In the genomic region with DNA sequence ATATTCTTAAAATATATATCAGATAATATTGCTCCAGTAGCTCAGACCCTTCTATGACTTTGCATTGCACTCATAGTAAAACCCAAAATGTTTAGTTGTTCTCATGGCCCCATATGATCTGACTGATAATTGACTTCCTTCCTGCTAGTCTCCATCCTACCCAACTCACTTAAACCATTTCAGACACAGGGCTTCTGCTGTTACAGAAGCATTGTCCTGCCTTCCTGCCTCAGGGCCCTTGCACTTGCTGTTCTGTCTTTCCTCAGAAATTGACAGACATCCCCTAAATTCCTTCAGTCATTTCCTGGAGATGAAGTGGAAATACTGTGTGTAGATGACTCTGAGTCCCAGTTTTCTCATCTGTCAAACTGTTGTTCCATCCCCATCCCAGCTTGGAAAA, we compare ENCODE assay signal across 17 cellular contexts.
DNase-seq lines count a peak whose midpoint lies in the region; ATAC-seq lines count a peak whose summit lies in the region.
"Had no signal": no experiment of that assay in that cellular context is flagged by ENCODE, and none has a peak within 500 bp of the region (broad histone marks: within the 10 kb centered on the region; RNA-seq: fewer than 3 reads in every experiment).

No MANE protein-coding gene starts in this region.

- H3K27ac Mint-ChIP-seq in activated naive CD8-positive, alpha-beta T cell, result peak overlapping the region; percentile 3
- no peak overlapping the region for H3K27ac Mint-ChIP-seq in activated naive CD8-positive, alpha-beta T cell treated with anti-CD3 and anti-CD28 coated beads, Interleukin-2, amount 50 U/mL, for 24 hours
- H3K27ac Mint-ChIP-seq in T-helper 2 cell treated with Interferon-gamma antibody and Interleukin-4, amounts not matched to agents 5 μg/mL and 100 μg/mL, for 36 hours, result peak overlapping the region; percentile 56
- H3K27ac Mint-ChIP-seq in central memory CD8-positive, alpha-beta T cell (ENCODE audit: low read depth), result peak overlapping the region; percentile 74

- no peaks in the 10 kb centered on the region for H3K9me3 Mint-ChIP-seq in activated naive CD8-positive, alpha-beta T cell (ENCODE audit: low read depth)
- no peaks in the 10 kb centered on the region for H3K9me3 Mint-ChIP-seq in activated naive CD8-positive, alpha-beta T cell treated with anti-CD3 and anti-CD28 coated beads, Interleukin-2, amount 50 U/mL, for 24 hours
- no peaks in the 10 kb centered on the region for H3K9me3 Mint-ChIP-seq in T-helper 2 cell treated with Interferon-gamma antibody and Interleukin-4, amounts not matched to agents 5 μg/mL and 100 μg/mL, for 36 hours
- H3K9me3 Mint-ChIP-seq in central memory CD8-positive, alpha-beta T cell, result no peaks in the 10 kb centered on the region

- H3K27me3 Mint-ChIP-seq in activated naive CD8-positive, alpha-beta T cell, result no peaks in the 10 kb centered on the region
- no peaks in the 10 kb centered on the region for H3K27me3 Mint-ChIP-seq in activated naive CD8-positive, alpha-beta T cell treated with anti-CD3 and anti-CD28 coated beads, Interleukin-2, amount 50 U/mL, for 24 hours
- no peaks in the 10 kb centered on the region for H3K27me3 Mint-ChIP-seq in T-helper 2 cell treated with Interferon-gamma antibody and Interleukin-4, amounts not matched to agents 5 μg/mL and 100 μg/mL, for 36 hours (ENCODE audit: low read depth)
- no peaks in the 10 kb centered on the region for H3K27me3 Mint-ChIP-seq in central memory CD8-positive, alpha-beta T cell

- ATAC-seq in activated naive CD8-positive, alpha-beta T cell treated with anti-CD3 and anti-CD28 coated beads, Interleukin-2, amount 50 U/mL, for 24 hours, result no peak
- ATAC-seq in central memory CD8-positive, alpha-beta T cell (replicated peaks; ENCODE audit: extremely low read depth, poor library complexity, severe bottlenecking), result no peak
- ATAC-seq: HCT116, PC-3 had no signal

- DNase-seq in activated naive CD8-positive, alpha-beta T cell treated with anti-CD3 and anti-CD28 coated beads, Interleukin-2, amount 50 U/mL, for 24 hours, result no peak
- DNase-seq in T-helper 2 cell treated with Interferon-gamma antibody and Interleukin-4, amounts not matched to agents 5 μg/mL and 100 μg/mL, for 36 hours (ENCODE audit: low spot score), result no peak
- DNase-seq in central memory CD8-positive, alpha-beta T cell (ENCODE audit: low spot score in 2 of 2), result no peak
- DNase-seq in NCI-H128 (lab: John Stamatoyannopoulos, UW; ENCODE audit: unreplicated experiment) (no peak), UCSD-AML1 (lab: John Stamatoyannopoulos, UW; ENCODE audit: unreplicated experiment) (no peak), SW 1271 (lab: John Stamatoyannopoulos, UW) (no peak)
- DNase-seq: DMS79 treated with DMSO at 0.1 percent for 48 hours, GOT3, NCI-H1417 treated with DMSO at 0.1 percent for 48 hours, NCI-H187 treated with DMSO at 0.1 percent for 48 hours, NCI-H226, NCI-H524, PC-3, RPMI8226, SIG-M5 had no signal

- H3K4me3 Mint-ChIP-seq in activated naive CD8-positive, alpha-beta T cell, result no peak overlapping the region
- no peak overlapping the region for H3K4me3 Mint-ChIP-seq in activated naive CD8-positive, alpha-beta T cell treated with anti-CD3 and anti-CD28 coated beads, Interleukin-2, amount 50 U/mL, for 24 hours
- no peak overlapping the region for H3K4me3 Mint-ChIP-seq in T-helper 2 cell treated with Interferon-gamma antibody and Interleukin-4, amounts not matched to agents 5 μg/mL and 100 μg/mL, for 36 hours
- peak overlapping the region; percentile 10 for H3K4me3 Mint-ChIP-seq in central memory CD8-positive, alpha-beta T cell

- peaks cover 22% of the 10 kb centered on the region for H3K4me1 Mint-ChIP-seq in activated naive CD8-positive, alpha-beta T cell (ENCODE audit: low read depth)
- H3K4me1 Mint-ChIP-seq in activated naive CD8-positive, alpha-beta T cell treated with anti-CD3 and anti-CD28 coated beads, Interleukin-2, amount 50 U/mL, for 24 hours, result peaks cover 11% of the 10 kb centered on the region
- H3K4me1 Mint-ChIP-seq in T-helper 2 cell treated with Interferon-gamma antibody and Interleukin-4, amounts not matched to agents 5 μg/mL and 100 μg/mL, for 36 hours (ENCODE audit: low read depth), result peaks cover 18% of the 10 kb centered on the region
- H3K4me1 Mint-ChIP-seq in central memory CD8-positive, alpha-beta T cell, result peaks cover 16% of the 10 kb centered on the region

- H3K36me3 Mint-ChIP-seq in activated naive CD8-positive, alpha-beta T cell, result no peaks in the 10 kb centered on the region
- H3K36me3 Mint-ChIP-seq in activated naive CD8-positive, alpha-beta T cell treated with anti-CD3 and anti-CD28 coated beads, Interleukin-2, amount 50 U/mL, for 24 hours (ENCODE audit: low read depth), result no peaks in the 10 kb centered on the region
- H3K36me3 Mint-ChIP-seq in T-helper 2 cell treated with Interferon-gamma antibody and Interleukin-4, amounts not matched to agents 5 μg/mL and 100 μg/mL, for 36 hours (ENCODE audit: low read depth), result peaks cover 11% of the 10 kb centered on the region
- peaks cover 9% of the 10 kb centered on the region for H3K36me3 Mint-ChIP-seq in central memory CD8-positive, alpha-beta T cell (ENCODE audit: insufficient read depth)
